Comparison of ENCODE assay signal across 28 cellular contexts in genomic region chr14:104481323-104481722, GRCh38.
"Had no signal": no experiment of that assay in that cellular context is flagged by ENCODE, and none has a peak within 500 bp of the region (broad histone marks: within the 10 kb centered on the region; RNA-seq: fewer than 3 reads in every experiment).

No MANE protein-coding gene starts in this region.

- H3K4me3 ChIP-seq: ascending aorta, cardiac muscle cell had no signal

- H3K27me3 ChIP-seq: ascending aorta, cardiac muscle cell had no signal

- DNase-seq: activated B cell treated with CpG ODN at 0.5 μM for 24 hours; activated CD4-positive, alpha-beta memory T cell treated with anti-CD3 and anti-CD28 coated beads, Interleukin-2, amount 10 ng/mL, durations not matched to agents 7 days and 5 days; activated CD4-positive, alpha-beta T cell treated with anti-CD3 and anti-CD28 coated beads for 1 hour; activated CD4-positive, alpha-beta T cell treated with anti-CD3 and anti-CD28 coated beads for 36 hours; activated CD4-positive, alpha-beta T cell treated with anti-CD3 and anti-CD28 coated beads for 48 hours; activated CD4-positive, alpha-beta T cell treated with anti-CD3 and anti-CD28 coated beads, Interleukin-2, amount 10 ng/mL, durations not matched to agents 7 days and 5 days; activated CD4-positive, alpha-beta T cell treated with anti-CD3 and anti-CD28 coated beads, Interleukin-2, amount 50 U/mL, for 48 hours; activated CD8-positive, alpha-beta memory T cell treated with anti-CD3 and anti-CD28 coated beads for 24 hours; activated CD8-positive, alpha-beta memory T cell treated with anti-CD3 and anti-CD28 coated beads, Interleukin-2, amount 10 ng/mL, durations not matched to agents 7 days and 5 days; activated CD8-positive, alpha-beta memory T cell treated with anti-CD3 and anti-CD28 coated beads, Interleukin-2, amount 50 U/mL, for 48 hours; activated CD8-positive, alpha-beta T cell treated with anti-CD3 and anti-CD28 coated beads, Interleukin-2, amount 10 ng/mL, durations not matched to agents 7 days and 5 days; activated effector memory CD4-positive, alpha-beta T cell treated with Interleukin-2 at 50 U/mL for 16 hours; activated gamma-delta T cell; activated naive CD4-positive, alpha-beta T cell treated with anti-CD3 and anti-CD28 coated beads, Interleukin-2, amount 10 ng/mL, durations not matched to agents 7 days and 5 days; activated naive CD4-positive, alpha-beta T cell treated with Interleukin-2 at 50 U/mL for 16 hours; activated naive CD8-positive, alpha-beta T cell treated with anti-CD3 and anti-CD28 coated beads, Interleukin-2, amount 10 ng/mL, durations not matched to agents 7 days and 5 days; activated naive CD8-positive, alpha-beta T cell treated with anti-CD3 and anti-CD28 coated beads, Interleukin-2, amount 50 U/mL, for 24 hours; activated T-cell treated with anti-CD3 and anti-CD28 coated beads, Interleukin-2, amount 50 U/mL, for 24 hours; activated T-cell treated with anti-CD3 and anti-CD28 coated beads, Interleukin-2, amount 50 U/mL, for 48 hours; amygdala; anterior cingulate cortex; central memory CD4-positive, alpha-beta T cell; T-helper 1 cell; T-helper 2 cell; T-helper 9 cell had no signal

- H3K36me3 ChIP-seq: ascending aorta, cardiac muscle cell had no signal

- ATAC-seq: activated CD4-positive, alpha-beta T cell treated with anti-CD3 and anti-CD28 coated beads for 36 hours; activated CD8-positive, alpha-beta memory T cell treated with anti-CD3 and anti-CD28 coated beads, Interleukin-2, amount 10 ng/mL, durations not matched to agents 7 days and 5 days; activated CD8-positive, alpha-beta T cell treated with anti-CD3 and anti-CD28 coated beads, Interleukin-2, amount 10 ng/mL, durations not matched to agents 7 days and 5 days; activated naive CD8-positive, alpha-beta T cell treated with anti-CD3 and anti-CD28 coated beads, Interleukin-2, amount 50 U/mL, for 24 hours had no signal

- H3K27ac ChIP-seq: ascending aorta, cardiac muscle cell, VCaP had no signal

- H3K4me1 ChIP-seq: ascending aorta had no signal
